10 cellular contexts compared by ENCODE assay signal in the genomic region with DNA sequence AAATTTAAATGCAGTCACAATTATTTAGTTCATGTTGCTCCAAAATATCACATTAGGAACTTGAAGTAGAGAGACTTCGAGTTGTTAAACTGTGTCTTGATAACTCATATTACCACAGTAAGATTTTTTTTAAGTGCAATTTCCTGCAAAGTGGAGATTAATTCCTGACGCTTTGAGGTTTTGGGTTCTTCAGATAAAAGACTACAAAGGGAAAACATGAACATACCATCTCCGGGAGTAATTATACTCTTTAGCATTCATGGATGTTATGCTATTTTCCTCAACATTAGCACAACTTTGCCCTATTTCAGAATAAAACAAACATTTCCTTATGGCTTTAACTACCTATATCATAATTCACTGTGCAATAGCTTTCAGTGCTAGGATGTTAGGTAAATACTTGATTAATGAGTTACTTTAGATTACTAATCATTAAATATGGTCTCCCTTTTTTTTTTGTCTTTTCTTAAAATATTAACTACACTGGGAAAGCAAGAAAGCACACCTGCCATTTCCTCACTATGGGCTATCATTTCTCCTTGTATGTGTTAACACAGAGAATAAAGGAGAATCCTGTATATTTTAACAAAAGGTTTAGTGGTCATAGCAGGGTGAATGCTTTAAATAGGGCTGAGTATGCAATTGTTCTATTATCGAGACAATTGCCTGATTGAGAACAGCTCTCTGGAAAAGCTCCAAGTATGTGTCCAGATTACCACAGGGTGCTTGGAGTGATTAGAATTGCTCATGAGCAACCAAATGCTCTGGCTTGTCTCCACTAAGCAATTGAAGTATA.
DNase-seq lines count a peak whose midpoint lies in the region; ATAC-seq, FAIRE-seq and TF ChIP-seq lines count a peak whose summit lies in the region.
"Had no signal": no experiment of that assay in that cellular context is flagged by ENCODE, and none has a peak within 500 bp of the region (broad histone marks: within the 10 kb centered on the region; RNA-seq: fewer than 3 reads in every experiment).

No MANE protein-coding gene starts in this region.

- H3K9me3 ChIP-seq in small intestine (ENCODE audit: control insufficient read depth, low read depth) (no peaks in the 10 kb centered on the region), OCI-LY7 (ENCODE audit: low read length) (no peaks in the 10 kb centered on the region)

- CTCF ChIA-PET in OCI-LY7 (lab: Charles Lee; ENCODE audit: unreplicated experiment), result no interaction called here

- peaks cover 0 to 6% of the 10 kb centered on the region in 2 donors for H3K4me1 ChIP-seq in small intestine (ENCODE audit: control insufficient read depth in 2 of 2, insufficient read depth in 1 of 2, low read depth in 1 of 2, low read length in 1 of 2)
- no peaks in the 10 kb centered on the region for H3K4me1 ChIP-seq in OCI-LY7 (ENCODE audit: insufficient read depth, low read length, poor library complexity, severe bottlenecking)

- H3K36me3 Mint-ChIP-seq in natural killer cell treated with Interleukin-12 subunit alpha and Interleukin-12 subunit beta and Interleukin-15 and Interleukin-18, amount 100 ng/mL, for 72 hours, result peaks cover 7% of the 10 kb centered on the region

- BruUV-seq in OCI-LY7 (replicated peaks; lab: Mats Ljungman, UMichigan), result no TSS peak

- no peaks in the 10 kb centered on the region for H3K4me1 Mint-ChIP-seq in natural killer cell treated with Interleukin-12 subunit alpha and Interleukin-12 subunit beta and Interleukin-15 and Interleukin-18, amount 100 ng/mL, for 72 hours (ENCODE audit: low read depth in 2 of 2)

- intact Hi-C loops in OCI-LY7 (cut with micrococcal nuclease; ENCODE audit: unreplicated experiment), result no loop called here

- peak; percentile 74 for FAIRE-seq in RCC 7860 (lab: Jason Lieb, UNC)
- FAIRE-seq in small intestine (lab: Jason Lieb, UNC), result peak; percentile 73
- FAIRE-seq: endothelial cell of umbilical vein had no signal

- DNase-seq in GOT3 (lab: John Stamatoyannopoulos, UW), result peak; percentile 50
- no peak for DNase-seq in RCC 7860 (ENCODE audit: low spot score)
- peak; percentile 91 for DNase-seq in foreskin melanocyte
- peak; percentile 92 for DNase-seq in small intestine
- DNase-seq in OCI-LY7 (ENCODE audit: low spot score), result no peak
- no peak for DNase-seq in natural killer cell treated with Interleukin-12 subunit alpha and Interleukin-12 subunit beta and Interleukin-15 and Interleukin-18, amount 100 ng/mL, for 72 hours (ENCODE audit: low spot score)
- no peak for DNase-seq in 8988T
- DNase-seq: activated T-cell treated with anti-CD3 and anti-CD28 coated beads, Interleukin-2, amount 50 U/mL, for 1 hour had no signal

- no peak for TF ChIP-seq CTCF in OCI-LY7 (conservative IDR thresholded peaks at IDR 0.05; ENCODE audit: low read length)

- H4K20me1 ChIP-seq in OCI-LY7 (ENCODE audit: insufficient read depth, low read length), result no peaks in the 10 kb centered on the region

- no peak overlapping the region for H3K4me3 Mint-ChIP-seq in natural killer cell treated with Interleukin-12 subunit alpha and Interleukin-12 subunit beta and Interleukin-15 and Interleukin-18, amount 100 ng/mL, for 72 hours

- H3K9me2 ChIP-seq in OCI-LY7 (ENCODE audit: insufficient read depth, low read length), result no peaks in the 10 kb centered on the region

- POLR2A ChIA-PET in OCI-LY7 (lab: Charles Lee), result no interaction called here

- no peaks in the 10 kb centered on the region for H3K79me2 ChIP-seq in OCI-LY7 (ENCODE audit: insufficient read depth, low read depth, low read length)

- H3K27ac Mint-ChIP-seq in natural killer cell treated with Interleukin-12 subunit alpha and Interleukin-12 subunit beta and Interleukin-15 and Interleukin-18, amount 100 ng/mL, for 72 hours, result no peak overlapping the region

- H3K36me3 ChIP-seq in small intestine (ENCODE audit: control insufficient read depth in 2 of 2, insufficient read depth in 2 of 2, low read length in 2 of 2) (no peaks in the 10 kb centered on the region), OCI-LY7 (ENCODE audit: insufficient read depth, low read length) (no peaks in the 10 kb centered on the region)

- H3K27ac ChIP-seq in small intestine (ENCODE audit: low read depth in 1 of 2, low read length in 1 of 2) (peak overlapping the region in 1 of 2 donors; percentile 11), OCI-LY7 (ENCODE audit: low read depth, low read length, poor library complexity, severe bottlenecking) (no peak overlapping the region)
- H3K27ac ChIP-seq: KMS-11 had no signal

- H2AFZ ChIP-seq in OCI-LY7 (ENCODE audit: low read length), result no peak overlapping the region

- peaks cover 3 to 15% of the 10 kb centered on the region in 2 donors for H3K27me3 Mint-ChIP-seq in natural killer cell treated with Interleukin-12 subunit alpha and Interleukin-12 subunit beta and Interleukin-15 and Interleukin-18, amount 100 ng/mL, for 72 hours

- no peaks in the 10 kb centered on the region for H3K27me3 ChIP-seq in small intestine (ENCODE audit: control insufficient read depth in 2 of 2, insufficient read depth in 2 of 2, low read length in 2 of 2)

- H3K4me2 ChIP-seq in OCI-LY7 (ENCODE audit: low read length), result no peak overlapping the region
- H3K4me2 ChIP-seq: KMS-11 had no signal

- H3K4me3 ChIP-seq in small intestine (ENCODE audit: low read depth in 1 of 2, low read length in 2 of 2), result no peak overlapping the region
- no peak overlapping the region for H3K4me3 ChIP-seq in OCI-LY7 (ENCODE audit: low read depth, low read length, poor library complexity, severe bottlenecking)

- WGBS in small intestine, 3 donors, result 11 to 33% (median 20%) methylated on average over 4 of the region's 4 CpGs

- no peak for ATAC-seq in natural killer cell treated with Interleukin-12 subunit alpha and Interleukin-12 subunit beta and Interleukin-15 and Interleukin-18, amount 100 ng/mL, for 72 hours

- H3K9me3 Mint-ChIP-seq in natural killer cell treated with Interleukin-12 subunit alpha and Interleukin-12 subunit beta and Interleukin-15 and Interleukin-18, amount 100 ng/mL, for 72 hours, result no peaks in the 10 kb centered on the region

Comparison
In these comparisons a context has a peak if more than half of its experiments do, and no peak if none do; other contexts are left out.
1. DNase-seq: peak in GOT3 (single experiment), foreskin melanocyte (single experiment) and small intestine (single experiment); none in RCC 7860 (single experiment), OCI-LY7 (single experiment), natural killer cell treated with Interleukin-12 subunit alpha and Interleukin-12 subunit beta and Interleukin-15 and Interleukin-18, amount 100 ng/mL, for 72 hours (single experiment) and 8988T (single experiment).